ENCODE assay signal across 8 cellular contexts in the genomic region with DNA sequence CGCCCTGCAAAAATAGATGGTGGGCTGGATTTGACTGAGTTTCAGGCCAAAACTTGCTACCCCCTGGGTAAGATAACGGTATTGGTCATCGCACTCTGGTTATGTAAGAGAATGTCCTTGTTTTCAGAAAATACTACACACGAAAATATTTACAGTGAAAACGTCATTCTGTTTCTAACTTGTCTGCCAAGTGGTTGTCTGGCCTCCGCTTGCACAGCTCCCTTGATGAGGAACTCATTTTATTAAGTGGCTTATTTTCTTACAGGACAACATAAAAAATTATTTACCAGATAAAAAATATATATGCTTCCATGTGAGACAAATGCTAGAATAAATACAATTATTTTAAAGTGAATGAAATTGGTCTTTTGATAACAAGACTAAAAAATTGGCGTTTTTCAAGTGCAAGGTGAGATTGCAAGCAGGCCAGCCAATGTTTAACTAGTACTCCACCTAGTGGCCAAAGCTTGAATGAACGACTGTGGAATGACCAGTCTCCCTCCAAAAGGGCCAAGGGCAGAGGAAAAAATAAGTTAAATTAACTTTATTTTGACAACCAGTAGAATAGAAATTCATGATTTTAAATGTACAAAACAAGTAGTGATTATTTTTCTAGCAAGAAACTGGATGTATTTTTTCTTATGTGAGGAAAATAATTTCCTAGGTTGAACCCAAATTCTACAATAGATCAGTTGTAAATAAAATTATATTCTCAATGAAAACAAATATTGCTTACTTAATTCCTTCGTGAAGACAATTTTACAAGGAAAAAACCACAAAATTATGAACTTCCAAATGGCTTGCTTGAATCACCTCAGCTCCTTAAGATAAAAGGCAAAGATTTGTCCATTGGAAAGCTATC.
DNase-seq lines count a peak whose midpoint lies in the region; ATAC-seq and TF ChIP-seq lines count a peak whose summit lies in the region.

No MANE protein-coding gene starts in this region.

- H3K4me1 Mint-ChIP-seq in activated T-helper 17 cell treated with anti-CD3 and anti-CD28 coated beads, Interleukin-2, amount 50 U/mL, for 72 hours = no peaks in the 10 kb centered on the region

- 45 to 49% (median 46%) methylated on average over 9 of the region's 9 CpGs for whole genome bisulfite sequencing in psoas muscle, 3 donors

- no peak overlapping the region for H3K27ac ChIP-seq in psoas muscle

- POLR2A ChIA-PET in AG04449 (lab: Yijun Ruan, JAX) = no interaction called here

- H3K27me3 ChIP-seq in GM06990 (replicated peaks; ENCODE audit: control insufficient read depth, insufficient read depth, low read length) (0 out of 2 replicates have a peak, but pooled peaks cover 2% of the 10 kb centered on the region), psoas muscle (ENCODE audit: insufficient read depth in 3 of 3, low read length in 2 of 3) (no peaks in the 10 kb centered on the region)

- peak; percentile 73 for ATAC-seq in HG02885 (IDR thresholded peaks at IDR 0.05; ENCODE audit: poor library complexity, unreplicated experiment)
- peak; percentile 48 for ATAC-seq in activated T-helper 17 cell treated with anti-CD3 and anti-CD28 coated beads, Interleukin-2, amount 50 U/mL, for 72 hours (replicated peaks)
- ATAC-seq in psoas muscle = peak in 3 of 4 donors; percentile 60 to 81 (median 62)
- no peak for ATAC-seq in HG03571 (IDR thresholded peaks at IDR 0.05; ENCODE audit: unreplicated experiment)

- H3K9me3 ChIP-seq in psoas muscle = no peaks in the 10 kb centered on the region

- no peak for DNase-seq in AG04449 (ENCODE audit: low read depth, low spot score)
- DNase-seq in GM06990 (ENCODE audit: extremely low read depth, insufficient read length) = no peak
- peak; percentile 48 for DNase-seq in NCI-H774 (lab: John Stamatoyannopoulos, UW)
- peak; percentile 53 for DNase-seq in glomerular visceral epithelial cell (ENCODE audit: extremely low spot score)
- DNase-seq in psoas muscle = no peak

- TF ChIP-seq CTCF in AG04449 (IDR thresholded peaks at IDR 0.05; ENCODE audit: insufficient read depth, low read length, missing control alignments) = peak; percentile 77
- TF ChIP-seq CTCF in GM06990 (IDR thresholded peaks at IDR 0.05; ENCODE audit: insufficient read depth, low read length, poor library complexity, severe bottlenecking) = peak; percentile 84
- peak; percentile 90 for TF ChIP-seq CTCF in psoas muscle (IDR thresholded peaks at IDR 0.05)

- H3K27ac Mint-ChIP-seq in activated T-helper 17 cell treated with anti-CD3 and anti-CD28 coated beads, Interleukin-2, amount 50 U/mL, for 72 hours = no peak overlapping the region

- peaks cover 5% of the 10 kb centered on the region for H3K27me3 Mint-ChIP-seq in activated T-helper 17 cell treated with anti-CD3 and anti-CD28 coated beads, Interleukin-2, amount 50 U/mL, for 72 hours

- no peak overlapping the region for H3K4me3 Mint-ChIP-seq in activated T-helper 17 cell treated with anti-CD3 and anti-CD28 coated beads, Interleukin-2, amount 50 U/mL, for 72 hours

- no peaks in the 10 kb centered on the region for H3K4me1 ChIP-seq in psoas muscle

- H3K4me3 ChIP-seq in AG04449 (ENCODE audit: low read depth, low read length) (no peak overlapping the region), GM06990 (replicated peaks; ENCODE audit: low read depth, low read length) (no peak overlapping the region), psoas muscle (no peak overlapping the region)

- no peaks in the 10 kb centered on the region for H3K36me3 Mint-ChIP-seq in activated T-helper 17 cell treated with anti-CD3 and anti-CD28 coated beads, Interleukin-2, amount 50 U/mL, for 72 hours (ENCODE audit: low read depth)

- no peaks in the 10 kb centered on the region for H3K36me3 ChIP-seq in GM06990 (ENCODE audit: control insufficient read depth, insufficient read depth, low read length)
- no peaks in the 10 kb centered on the region for H3K36me3 ChIP-seq in psoas muscle (ENCODE audit: insufficient read depth in 1 of 2, low read depth in 1 of 2)

- H3K9me3 Mint-ChIP-seq in activated T-helper 17 cell treated with anti-CD3 and anti-CD28 coated beads, Interleukin-2, amount 50 U/mL, for 72 hours = no peaks in the 10 kb centered on the region

- CTCF ChIA-PET in AG04449 (lab: Yijun Ruan, JAX) = interaction anchor here (0.7 to 14.3 kb wide), 31 partner anchors 9 to 987 kb away, joined by 3 to 274 read pairs (median 4); no protein-coding TSS in a partner anchor

- intact Hi-C loops in psoas muscle (cut with DNase I) = loop anchor here (1.0 to 10.0 kb wide), 3 partner anchors 233 to 467 kb away; no protein-coding TSS in a partner anchor

Comparison
In these comparisons a context has a peak if more than half of its experiments do, and no peak if none do; other contexts are left out.
1. DNase-seq: peak in NCI-H774 (single experiment) and glomerular visceral epithelial cell (single experiment); none in AG04449 (single experiment), GM06990 (single experiment) and psoas muscle (0 of 2).
2. Peak in every context shown above with its lines, with median percentiles within 50 percentile points of each other: CTCF ChIP-seq.